In genomic region chr19:46786236-46787039, GRCh38 we compare ENCODE assay signal across 8 cellular contexts. TPM values are rescaled to one million over a fixed set of nuclear protein-coding genes. Genes with fewer than 3 reads are reported as not detected.
DNase-seq lines count a peak whose midpoint lies in the region; ATAC-seq and TF ChIP-seq lines count a peak whose summit lies in the region.

No MANE protein-coding gene starts in this region.

- H3K36me3 Mint-ChIP-seq in GM23338 (ENCODE audit: low read depth) = peaks cover 62% of the 10 kb centered on the region
- H3K36me3 Mint-ChIP-seq in activated CD4-positive, alpha-beta T cell treated with anti-CD3 and anti-CD28 coated beads, Interleukin-2, amount 10 ng/mL, durations not matched to agents 7 days and 5 days (ENCODE audit: low read depth) = peaks cover 43% of the 10 kb centered on the region

- H4K20me1 ChIP-seq in GM23338 (replicated peaks; ENCODE audit: insufficient read depth) = peaks cover 38% of the 10 kb centered on the region

- peak overlapping the region; percentile 100 for H3K27ac Mint-ChIP-seq in GM23338
- H3K27ac Mint-ChIP-seq in activated CD4-positive, alpha-beta T cell treated with anti-CD3 and anti-CD28 coated beads, Interleukin-2, amount 10 ng/mL, durations not matched to agents 7 days and 5 days = peak overlapping the region; percentile 93

- CTCF ChIA-PET in activated CD4-positive, alpha-beta T cell treated with anti-CD3 and anti-CD28 coated beads, Interleukin-2, amount 10 ng/mL, durations not matched to agents 7 days and 5 days (lab: Charles Lee) = interaction anchor here (0.6 to 2.2 kb wide), 3 partner anchors 11 to 1318 kb away, joined by 4 to 9 read pairs (median 6); no protein-coding TSS in a partner anchor

- peaks cover 36% of the 10 kb centered on the region for H3F3A ChIP-seq in GM23338 (replicated peaks; ENCODE audit: low read depth)

- DNase-seq in C1 segment of cervical spinal cord (lab: John Stamatoyannopoulos, UW) (peak in 12 of 14 donors; percentile 13 to 65 (median 28)), GM23338 (ENCODE audit: low spot score) (peak; percentile 64), NCI-H69 (lab: John Stamatoyannopoulos, UW) (peak; percentile 43), dorsolateral prefrontal cortex (peak in 4 of 10 donors; percentile 16 to 43 (median 32)), lung (ENCODE audit: low spot score) (peak; percentile 80), HuH-7 (ENCODE audit: low spot score) (no peak)
- DNase-seq in activated CD4-positive, alpha-beta T cell treated with anti-CD3 and anti-CD28 coated beads, Interleukin-2, amount 10 ng/mL, durations not matched to agents 7 days and 5 days = peak; percentile 87
- DNase-seq in stimulated activated CD8-positive, alpha-beta memory T cell treated with anti-CD3 and anti-CD28 coated beads, Interleukin-12 subunit alpha, Interleukin-12 subunit beta, amount 100 ng/mL, for 1 hour (ENCODE audit: low read depth) = peak; percentile 81

- H3K9me3 ChIP-seq in lung (ENCODE audit: control insufficient read depth in 2 of 2, insufficient read depth in 1 of 2, low read length in 1 of 2) = no peaks in the 10 kb centered on the region

- H3K4me3 Mint-ChIP-seq in GM23338 = peak overlapping the region; percentile 97
- peak overlapping the region; percentile 97 for H3K4me3 Mint-ChIP-seq in activated CD4-positive, alpha-beta T cell treated with anti-CD3 and anti-CD28 coated beads, Interleukin-2, amount 10 ng/mL, durations not matched to agents 7 days and 5 days

- intact Hi-C loops in dorsolateral prefrontal cortex (cut with DNase I) = no loop called here

- peak overlapping the region; percentile 99 for H3K4me2 ChIP-seq in GM23338

- H3K27me3 Mint-ChIP-seq in GM23338 (ENCODE audit: insufficient read depth, low read depth, poor library complexity) = peaks cover 40% of the 10 kb centered on the region
- H3K27me3 Mint-ChIP-seq in activated CD4-positive, alpha-beta T cell treated with anti-CD3 and anti-CD28 coated beads, Interleukin-2, amount 10 ng/mL, durations not matched to agents 7 days and 5 days = no peaks in the 10 kb centered on the region

- POLR2A ChIA-PET in activated CD4-positive, alpha-beta T cell treated with anti-CD3 and anti-CD28 coated beads, Interleukin-2, amount 10 ng/mL, durations not matched to agents 7 days and 5 days (lab: Charles Lee) = no interaction called here

- no peak for TF ChIP-seq CTCF in GM23338 (conservative IDR thresholded peaks at IDR 0.05; ENCODE audit: low read depth in 2 of 2)
- TF ChIP-seq CTCF in dorsolateral prefrontal cortex (IDR thresholded peaks at IDR 0.05 in 54 of 56, conservative IDR thresholded peaks at IDR 0.05 in 2 of 56; ENCODE audit: low read depth in 1 of 56, partially characterized antibody in 56 of 56) = no peak
- no peak for TF ChIP-seq CTCF in lung (IDR thresholded peaks at IDR 0.05; ENCODE audit: control extremely low read depth, extremely low read depth)

- H3K79me2 ChIP-seq in GM23338 (replicated peaks; ENCODE audit: insufficient read depth) = peaks cover 66% of the 10 kb centered on the region

- H2AFZ ChIP-seq in GM23338 = no peak overlapping the region

- peaks cover 41% of the 10 kb centered on the region for H3K4me1 Mint-ChIP-seq in GM23338
- H3K4me1 Mint-ChIP-seq in activated CD4-positive, alpha-beta T cell treated with anti-CD3 and anti-CD28 coated beads, Interleukin-2, amount 10 ng/mL, durations not matched to agents 7 days and 5 days = peaks cover 67% of the 10 kb centered on the region

- H3K9me2 ChIP-seq in GM23338 (ENCODE audit: insufficient read depth) = no peaks in the 10 kb centered on the region

- H3K27ac ChIP-seq in GM23338 (ENCODE audit: low read depth) (peak overlapping the region; percentile 94), dorsolateral prefrontal cortex (peak overlapping the region in 12 of 59 donors; percentile 10 to 70 (median 42)), lung (ENCODE audit: low read depth in 1 of 2, low read length in 1 of 2) (peak overlapping the region; percentile 61 to 91)

- H3K36me3 ChIP-seq in GM23338 (ENCODE audit: insufficient read depth) (peaks cover 33% of the 10 kb centered on the region), lung (ENCODE audit: control insufficient read depth in 2 of 2, insufficient read depth in 2 of 2, low read length in 2 of 2) (peaks cover 0 to 16% of the 10 kb centered on the region in 2 donors)

- peak overlapping the region; percentile 98 for H3K4me3 ChIP-seq in GM23338
- H3K4me3 ChIP-seq in dorsolateral prefrontal cortex = peak overlapping the region in 53 of 59 donors; percentile 17 to 72 (median 55)
- H3K4me3 ChIP-seq in lung = peak overlapping the region; percentile 67

- 6 to 8% methylated on average over 20 of the region's 20 CpGs for WGBS in lung, 2 donors

- H3K4me1 ChIP-seq in GM23338 (ENCODE audit: insufficient read depth) (peaks cover 28% of the 10 kb centered on the region), lung (ENCODE audit: control insufficient read depth in 2 of 2, insufficient read depth in 2 of 2, low read length in 2 of 2) (peaks cover 0 to 8% of the 10 kb centered on the region in 2 donors)

- peak; percentile 4 for ATAC-seq in GM23338
- ATAC-seq in lung (ENCODE audit: insufficient read depth, low FRiP score) = peak; percentile 56

- peaks cover 5% of the 10 kb centered on the region; the same call in 1 of the 3 replicates for H3K9me3 Mint-ChIP-seq in GM23338
- H3K9me3 Mint-ChIP-seq in activated CD4-positive, alpha-beta T cell treated with anti-CD3 and anti-CD28 coated beads, Interleukin-2, amount 10 ng/mL, durations not matched to agents 7 days and 5 days = no peaks in the 10 kb centered on the region

- peaks cover 6% of the 10 kb centered on the region for H3K27me3 ChIP-seq in GM23338 (ENCODE audit: insufficient read depth)
- peaks cover 0 to 38% (median 11%) of the 10 kb centered on the region in 45 donors for H3K27me3 ChIP-seq in dorsolateral prefrontal cortex
- H3K27me3 ChIP-seq in lung (ENCODE audit: control insufficient read depth, insufficient read depth) = no peaks in the 10 kb centered on the region

TF ChIP-seq in GM23338, 12 proteins besides CTCF, POLR2A, EP300 and RAD21:
- TF ChIP-seq CREB1 (CRISPR knock-in tag; IDR thresholded peaks at IDR 0.05; ENCODE audit: low read depth) (0 out of 2 replicates have a peak, but pooled peaks have one; percentile 11), ETS1 (IDR thresholded peaks at IDR 0.05) (no peak)

RNA-seq across cellular contexts. Expression of gene SLC1A5, which starts 2.0 kb away (rescaled TPM):
- total RNA-seq in GM23338 (2014; rRNA removed; shearing (Covaris generic)) = 249 and 272 TPM in 2 replicates
- polyA plus RNA-seq in GM23338 (2016; fragmentation: Nextera tagmentation; extraction: Ambion mirVana) (103 and 109 TPM in 2 replicates), lung (100 to 1,000 TPM in 1 of 2 donors, 10 to 100 TPM in 1; 97.0 to 116 TPM)
- 100 to 1,000 TPM; 104 to 108 TPM for total RNA-seq in activated CD4-positive, alpha-beta T cell treated with anti-CD3 and anti-CD28 coated beads, Interleukin-2, amount 10 ng/mL, durations not matched to agents 7 days and 5 days
- total RNA-seq in dorsolateral prefrontal cortex (10 to 100 TPM in 9 of 120 experiments, 1 to 10 TPM in 110, under 1 TPM in 1; 0.79 to 17.1 (median 4.6) TPM), lung (100 to 1,000 TPM in 1 of 2 donors, 10 to 100 TPM in 1; 38.2 to 216 TPM)

RNA-seq across cellular contexts. Expression of gene STRN4, which starts 40.2 kb away (rescaled TPM):
- total RNA-seq in GM23338 (2014; rRNA removed; shearing (Covaris generic)) = 131 and 140 TPM in 2 replicates
- polyA plus RNA-seq in GM23338 (2016; fragmentation: Nextera tagmentation; extraction: Ambion mirVana) = 58.0 and 62.1 TPM in 2 replicates
- total RNA-seq in activated CD4-positive, alpha-beta T cell treated with anti-CD3 and anti-CD28 coated beads, Interleukin-2, amount 10 ng/mL, durations not matched to agents 7 days and 5 days = 10 to 100 TPM; 77.9 to 86.4 TPM
- total RNA-seq in dorsolateral prefrontal cortex = 100 to 1,000 TPM in 19 of 120 experiments, 10 to 100 TPM in 101; 69.7 to 119 (median 86.8) TPM
- total RNA-seq in lung = 10 to 100 TPM; 71.6 to 86.8 TPM
- polyA plus RNA-seq in lung = 10 to 100 TPM; 71.9 to 86.6 TPM

RNA-seq across cellular contexts. Expression of gene FKRP, which starts 40.6 kb away (rescaled TPM):
- 25.5 and 31.9 TPM in 2 replicates for total RNA-seq in GM23338 (2014; rRNA removed; shearing (Covaris generic))
- 8.9 and 11.5 TPM in 2 replicates for polyA plus RNA-seq in GM23338 (2016; fragmentation: Nextera tagmentation; extraction: Ambion mirVana)
- 10 to 100 TPM; 16.9 to 20.5 TPM for total RNA-seq in activated CD4-positive, alpha-beta T cell treated with anti-CD3 and anti-CD28 coated beads, Interleukin-2, amount 10 ng/mL, durations not matched to agents 7 days and 5 days
- 10 to 100 TPM; 18.2 to 45.4 (median 30.5) TPM for total RNA-seq in dorsolateral prefrontal cortex
- 10 to 100 TPM; 16.1 to 23.9 TPM for total RNA-seq in lung
- 10 to 100 TPM; 10.8 to 14.4 TPM for polyA plus RNA-seq in lung
